In the genomic region with DNA sequence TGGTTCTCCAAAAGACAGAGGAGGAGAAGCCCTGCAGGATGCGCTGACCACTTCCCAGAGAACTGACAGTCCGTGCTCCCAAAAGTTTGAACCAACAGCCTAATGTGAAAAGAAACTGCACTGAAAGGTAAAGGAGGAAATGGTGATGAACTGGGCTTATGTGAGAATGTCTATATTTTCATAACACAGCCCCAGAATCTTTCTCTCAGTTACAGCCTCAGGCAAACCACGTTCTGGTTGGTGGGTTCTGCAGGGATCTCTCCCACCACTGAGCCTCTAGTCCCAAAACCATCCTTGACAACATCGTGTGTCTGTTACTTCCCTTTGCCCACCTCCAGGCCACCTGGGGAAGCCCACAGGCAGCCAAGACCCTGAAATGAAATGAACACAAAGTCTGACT, we compare ENCODE assay signal across 10 cellular contexts. TPM values are rescaled to one million over a fixed set of nuclear protein-coding genes. Genes with fewer than 3 reads are reported as not detected.
DNase-seq lines count a peak whose midpoint lies in the region; ATAC-seq and TF ChIP-seq lines count a peak whose summit lies in the region.
"Had no signal": no experiment of that assay in that cellular context is flagged by ENCODE, and none has a peak within 500 bp of the region (broad histone marks: within the 10 kb centered on the region; RNA-seq: fewer than 3 reads in every experiment).

No MANE protein-coding gene starts in this region.

- ATAC-seq in HG02885 (IDR thresholded peaks at IDR 0.05; ENCODE audit: poor library complexity, unreplicated experiment): peak; percentile 42

- peaks cover 39% of the 10 kb centered on the region for H3K36me3 ChIP-seq in suprapubic skin
- no peaks in the 10 kb centered on the region for H3K36me3 ChIP-seq in Caco-2 (ENCODE audit: control insufficient read depth, insufficient read depth, low read length)
- peaks cover 0 to 10% of the 10 kb centered on the region in 2 donors for H3K36me3 ChIP-seq in prostate gland

- H3K36me3 Mint-ChIP-seq in Caco-2 (ENCODE audit: insufficient read depth, unreplicated experiment): no peaks in the 10 kb centered on the region
- H3K36me3 Mint-ChIP-seq in activated CD4-positive, alpha-beta memory T cell treated with anti-CD3 and anti-CD28 coated beads for 36 hours: no peaks in the 10 kb centered on the region

- no peaks in the 10 kb centered on the region for H3K9me3 Mint-ChIP-seq in Caco-2 (ENCODE audit: unreplicated experiment)
- H3K9me3 Mint-ChIP-seq in activated CD4-positive, alpha-beta memory T cell treated with anti-CD3 and anti-CD28 coated beads for 36 hours: no peaks in the 10 kb centered on the region

- TF ChIP-seq EP300 in suprapubic skin (IDR thresholded peaks at IDR 0.05): no peak

- H3K27me3 ChIP-seq in dorsolateral prefrontal cortex (no peaks in the 10 kb centered on the region), suprapubic skin (no peaks in the 10 kb centered on the region), Caco-2 (replicated peaks; ENCODE audit: control insufficient read depth, insufficient read depth, low read length) (no peaks in the 10 kb centered on the region), prostate gland (replicated peaks; ENCODE audit: insufficient read depth) (no peaks in the 10 kb centered on the region)

- TF ChIP-seq POLR2A in suprapubic skin (IDR thresholded peaks at IDR 0.05) (no peak), prostate gland (IDR thresholded peaks at IDR 0.05) (no peak)

- no peaks in the 10 kb centered on the region for H3K27me3 Mint-ChIP-seq in Caco-2 (ENCODE audit: insufficient read depth, unreplicated experiment)
- H3K27me3 Mint-ChIP-seq in activated CD4-positive, alpha-beta memory T cell treated with anti-CD3 and anti-CD28 coated beads for 36 hours: peaks cover 3% of the 10 kb centered on the region

- DNase-seq in GM19238 (ENCODE audit: insufficient read length, low spot score) (peak; percentile 40), dorsolateral prefrontal cortex (no peak), suprapubic skin (ENCODE audit: low spot score in 2 of 2) (no peak), Caco-2 (no peak), NCI-H526 (lab: John Stamatoyannopoulos, UW) (no peak), prostate gland (ENCODE audit: low spot score) (no peak)
- DNase-seq in activated CD4-positive, alpha-beta memory T cell treated with anti-CD3 and anti-CD28 coated beads for 36 hours: no peak
- DNase-seq: activated CD4-positive, CD25-positive, alpha-beta regulatory T cell treated with anti-CD3 and anti-CD28 coated beads, Interleukin-2, amount 50 U/mL, for 72 hours; NCI-H748 treated with DMSO at 0.1 percent for 48 hours had no signal

- peaks cover 13% of the 10 kb centered on the region for H3K4me1 Mint-ChIP-seq in Caco-2 (ENCODE audit: low read depth, unreplicated experiment)
- peaks cover 15% of the 10 kb centered on the region for H3K4me1 Mint-ChIP-seq in activated CD4-positive, alpha-beta memory T cell treated with anti-CD3 and anti-CD28 coated beads for 36 hours (ENCODE audit: low read depth)

- no TSS peak for BruUV-seq in Caco-2 (replicated peaks; lab: Mats Ljungman, UMichigan)

- peaks cover 79% of the 10 kb centered on the region for H3K4me1 ChIP-seq in suprapubic skin
- H3K4me1 ChIP-seq in Caco-2: peaks cover 16% of the 10 kb centered on the region; the same call in 1 of the 2 replicates
- peaks cover 3% of the 10 kb centered on the region for H3K4me1 ChIP-seq in prostate gland (replicated peaks)

- no peak overlapping the region for H3K4me3 ChIP-seq in dorsolateral prefrontal cortex
- H3K4me3 ChIP-seq in suprapubic skin: no peak overlapping the region
- no peak overlapping the region for H3K4me3 ChIP-seq in Caco-2 (ENCODE audit: low read depth, low read length)
- no peak overlapping the region for H3K4me3 ChIP-seq in prostate gland

- POLR2A ChIA-PET in Caco-2 (lab: Charles Lee): no interaction called here
- POLR2A ChIA-PET in activated CD4-positive, alpha-beta memory T cell treated with anti-CD3 and anti-CD28 coated beads for 36 hours (lab: Charles Lee): no interaction called here

- H3K4me3 Mint-ChIP-seq in Caco-2 (ENCODE audit: unreplicated experiment): no peak overlapping the region
- no peak overlapping the region for H3K4me3 Mint-ChIP-seq in activated CD4-positive, alpha-beta memory T cell treated with anti-CD3 and anti-CD28 coated beads for 36 hours

- intact Hi-C loops in dorsolateral prefrontal cortex (cut with DNase I): loop anchor here in 1 of 2 donors (2.0 kb wide), 1 partner anchor 20 kb away; no protein-coding TSS in a partner anchor
- intact Hi-C loops in Caco-2 (cut with micrococcal nuclease; ENCODE audit: unreplicated experiment): no loop called here
- intact Hi-C loops in activated CD4-positive, alpha-beta memory T cell treated with anti-CD3 and anti-CD28 coated beads for 36 hours (cut with micrococcal nuclease): loop anchor here (1.0 to 5.0 kb wide), 2 partner anchors 58 to 94 kb away; a partner anchor contains a TSS
- intact Hi-C loops in prostate gland (cut with DNase I): loop anchor here (2.0 kb wide), 1 partner anchor 56 kb away; no protein-coding TSS in a partner anchor

- CTCF ChIA-PET in Caco-2 (lab: Charles Lee): no interaction called here
- CTCF ChIA-PET in activated CD4-positive, alpha-beta memory T cell treated with anti-CD3 and anti-CD28 coated beads for 36 hours (lab: Charles Lee): interaction anchor here (1.8 to 3.7 kb wide), 4 partner anchors 10 to 480 kb away, joined by 6 to 58 read pairs (median 8); a partner anchor contains a TSS

- no peak for TF ChIP-seq CTCF in dorsolateral prefrontal cortex (IDR thresholded peaks at IDR 0.05 in 54 of 56, conservative IDR thresholded peaks at IDR 0.05 in 2 of 56; ENCODE audit: low read depth in 1 of 56, partially characterized antibody in 56 of 56)
- no peak for TF ChIP-seq CTCF in suprapubic skin (IDR thresholded peaks at IDR 0.05)
- TF ChIP-seq CTCF in Caco-2 (IDR thresholded peaks at IDR 0.05; ENCODE audit: insufficient read depth in 1 of 2, low read depth in 1 of 2, low read length in 1 of 2, severe bottlenecking in 1 of 2, unreplicated experiment in 1 of 2): no peak
- TF ChIP-seq CTCF in prostate gland (IDR thresholded peaks at IDR 0.05): no peak

- WGBS in suprapubic skin: 69% methylated on average over 4 of the region's 4 CpGs
- WGBS in prostate gland: 72% methylated on average over 4 of the region's 4 CpGs

- H3K27ac ChIP-seq in dorsolateral prefrontal cortex (peak overlapping the region in 38 of 59 donors; percentile 4 to 90 (median 66)), suprapubic skin (peak overlapping the region; percentile 72), prostate gland (peak overlapping the region in 1 of 2 donors; percentile 53)

- H3K9me3 ChIP-seq in suprapubic skin (no peaks in the 10 kb centered on the region), Caco-2 (no peaks in the 10 kb centered on the region), prostate gland (no peaks in the 10 kb centered on the region)

- H3K27ac Mint-ChIP-seq in Caco-2 (ENCODE audit: unreplicated experiment): no peak overlapping the region
- no peak overlapping the region for H3K27ac Mint-ChIP-seq in activated CD4-positive, alpha-beta memory T cell treated with anti-CD3 and anti-CD28 coated beads for 36 hours

RNA-seq across cellular contexts. Expression of a gene that starts 23.9 kb away (rescaled TPM):
- total RNA-seq in dorsolateral prefrontal cortex (100 to 1,000 TPM; 118 to 878 (median 329) TPM), suprapubic skin (100 to 1,000 TPM; 265 to 337 (median 270) TPM), Caco-2 (2022) (16.1 and 22.7 TPM in 2 replicates), prostate gland (1,000 to 10,000 TPM in 1 of 2 donors, 100 to 1,000 TPM in 1; 101 to 2,249 TPM)
- total RNA-seq in activated CD4-positive, alpha-beta memory T cell treated with anti-CD3 and anti-CD28 coated beads for 36 hours: not detected

Comparison
In these comparisons a context has a peak if more than half of its experiments do, and no peak if none do; other contexts are left out.
1. RNA of a gene that starts 23.9 kb away (total RNA-seq): 101 to 2,249 TPM in prostate gland, 118 to 878 TPM in dorsolateral prefrontal cortex, 265 to 337 TPM in suprapubic skin and 16.1 to 22.7 TPM in Caco-2; not detected in activated CD4-positive, alpha-beta memory T cell treated with anti-CD3 and anti-CD28 coated beads for 36 hours; every median in the first group is over 10 times any median in the second.